In genomic region chr20:30499123-30499522, GRCh38 we compare ENCODE assay signal across 26 cellular contexts.
"Had no signal": no experiment of that assay in that cellular context is flagged by ENCODE, and none has a peak within 500 bp of the region (broad histone marks: within the 10 kb centered on the region; RNA-seq: fewer than 3 reads in every experiment).

No MANE protein-coding gene starts in this region.

- DNase-seq: activated CD4-positive, alpha-beta T cell treated with anti-CD3 and anti-CD28 coated beads for 4 hours; activated CD4-positive, alpha-beta T cell treated with anti-CD3 and anti-CD28 coated beads, Interleukin-2, amount 50 U/mL, for 4 hours; activated CD4-positive, CD25-positive, alpha-beta regulatory T cell; activated naive CD4-positive, alpha-beta T cell; activated T-cell treated with anti-CD3 and anti-CD28 coated beads for 4 hours; activated T-cell treated with anti-CD3 and anti-CD28 coated beads, Interleukin-2, amount 50 U/mL, for 72 hours; anterior cingulate cortex; dermis blood vessel endothelial cell; effector CD4-positive, alpha-beta T cell; esophagus squamous epithelium; foreskin melanocyte; lower lobe of right lung; mesenchymal stem cell; stimulated activated CD4-positive, alpha-beta T cell treated with anti-CD3 and anti-CD28 coated beads, Interleukin-12 subunit alpha, Interleukin-12 subunit beta, amount 100 ng/mL, for 4 hours; stimulated activated CD4-positive, alpha-beta T cell treated with anti-CD3 and anti-CD28 coated beads, Interleukin-4, amount 100 ng/mL, for 24 hours; uterus had no signal

- H3K36me3 ChIP-seq: esophagus squamous epithelium, lower lobe of right lung, thoracic aorta, uterus had no signal

- H3K27me3 Mint-ChIP-seq: natural killer cell treated with Interleukin-12 subunit alpha and Interleukin-12 subunit beta and Interleukin-15 and Interleukin-18, amount 100 ng/mL, for 72 hours; progenitor cell of endocrine pancreas; stimulated activated naive CD8-positive, alpha-beta T cell treated with anti-CD3 and anti-CD28 coated beads, Interleukin-15, Interleukin-2, amounts not matched to agents 100 ng/mL and 50 ng/mL, for 24 hours; type B pancreatic cell had no signal

- H3K27me3 ChIP-seq: uterus had no signal

- H3K4me3 Mint-ChIP-seq: activated T-cell treated with anti-CD3 and anti-CD28 coated beads, Interleukin-2, amount 50 U/mL, for 72 hours; natural killer cell treated with Interleukin-12 subunit alpha and Interleukin-12 subunit beta and Interleukin-15 and Interleukin-18, amount 100 ng/mL, for 72 hours; stimulated activated effector memory CD8-positive, alpha-beta T cell treated with anti-CD3 and anti-CD28 coated beads, Interleukin-12 subunit alpha, Interleukin-12 subunit beta, amount 100 ng/mL, for 72 hours; stimulated activated naive CD8-positive, alpha-beta T cell treated with anti-CD3 and anti-CD28 coated beads, Interleukin-15, Interleukin-2, amounts not matched to agents 100 ng/mL and 50 ng/mL, for 24 hours; type B pancreatic cell had no signal

- H3K4me1 ChIP-seq: lower lobe of right lung, uterus had no signal

- H3K9me3 ChIP-seq: esophagus squamous epithelium, lower lobe of right lung, thoracic aorta, uterus had no signal

- H3K27ac Mint-ChIP-seq: activated naive CD4-positive, alpha-beta T cell treated with anti-CD3 and anti-CD28 coated beads, Interleukin-2, amount 50 U/mL, for 72 hours; activated T-cell treated with anti-CD3 and anti-CD28 coated beads, Interleukin-2, amount 50 U/mL, for 72 hours; natural killer cell treated with Interleukin-12 subunit alpha and Interleukin-12 subunit beta and Interleukin-15 and Interleukin-18, amount 100 ng/mL, for 72 hours; progenitor cell of endocrine pancreas; stimulated activated effector memory CD8-positive, alpha-beta T cell treated with anti-CD3 and anti-CD28 coated beads, Interleukin-12 subunit alpha, Interleukin-12 subunit beta, amount 100 ng/mL, for 72 hours; stimulated activated naive CD8-positive, alpha-beta T cell treated with anti-CD3 and anti-CD28 coated beads, Interleukin-15, Interleukin-2, amounts not matched to agents 100 ng/mL and 50 ng/mL, for 24 hours; type B pancreatic cell had no signal

- H3K27ac ChIP-seq: epithelial cell of prostate, esophagus squamous epithelium, lower lobe of right lung, skin epidermis, thoracic aorta, uterus had no signal

- H3K9me3 Mint-ChIP-seq: activated naive CD4-positive, alpha-beta T cell treated with anti-CD3 and anti-CD28 coated beads, Interleukin-2, amount 50 U/mL, for 72 hours; activated T-cell treated with anti-CD3 and anti-CD28 coated beads, Interleukin-2, amount 50 U/mL, for 72 hours; natural killer cell treated with Interleukin-12 subunit alpha and Interleukin-12 subunit beta and Interleukin-15 and Interleukin-18, amount 100 ng/mL, for 72 hours; stimulated activated effector memory CD8-positive, alpha-beta T cell treated with anti-CD3 and anti-CD28 coated beads, Interleukin-12 subunit alpha, Interleukin-12 subunit beta, amount 100 ng/mL, for 72 hours had no signal

- H3K4me1 Mint-ChIP-seq: stimulated activated effector memory CD8-positive, alpha-beta T cell treated with anti-CD3 and anti-CD28 coated beads, Interleukin-12 subunit alpha, Interleukin-12 subunit beta, amount 100 ng/mL, for 72 hours had no signal

- H3K4me3 ChIP-seq: esophagus squamous epithelium, lower lobe of right lung, skin epidermis, thoracic aorta, uterus had no signal

- H3K36me3 Mint-ChIP-seq: activated naive CD4-positive, alpha-beta T cell treated with anti-CD3 and anti-CD28 coated beads, Interleukin-2, amount 50 U/mL, for 72 hours; natural killer cell treated with Interleukin-12 subunit alpha and Interleukin-12 subunit beta and Interleukin-15 and Interleukin-18, amount 100 ng/mL, for 72 hours; stimulated activated effector memory CD8-positive, alpha-beta T cell treated with anti-CD3 and anti-CD28 coated beads, Interleukin-12 subunit alpha, Interleukin-12 subunit beta, amount 100 ng/mL, for 72 hours; type B pancreatic cell had no signal

- ATAC-seq: activated naive CD4-positive, alpha-beta T cell treated with anti-CD3 and anti-CD28 coated beads, Interleukin-2, amount 50 U/mL, for 72 hours; activated T-cell treated with anti-CD3 and anti-CD28 coated beads, Interleukin-2, amount 50 U/mL, for 72 hours; lower lobe of right lung; natural killer cell treated with Interleukin-12 subunit alpha and Interleukin-12 subunit beta and Interleukin-15 and Interleukin-18, amount 100 ng/mL, for 72 hours; sciatic nerve; stimulated activated effector memory CD8-positive, alpha-beta T cell treated with anti-CD3 and anti-CD28 coated beads, Interleukin-12 subunit alpha, Interleukin-12 subunit beta, amount 100 ng/mL, for 72 hours had no signal
